ENCODE assay signal across 26 cellular contexts in the genomic region with DNA sequence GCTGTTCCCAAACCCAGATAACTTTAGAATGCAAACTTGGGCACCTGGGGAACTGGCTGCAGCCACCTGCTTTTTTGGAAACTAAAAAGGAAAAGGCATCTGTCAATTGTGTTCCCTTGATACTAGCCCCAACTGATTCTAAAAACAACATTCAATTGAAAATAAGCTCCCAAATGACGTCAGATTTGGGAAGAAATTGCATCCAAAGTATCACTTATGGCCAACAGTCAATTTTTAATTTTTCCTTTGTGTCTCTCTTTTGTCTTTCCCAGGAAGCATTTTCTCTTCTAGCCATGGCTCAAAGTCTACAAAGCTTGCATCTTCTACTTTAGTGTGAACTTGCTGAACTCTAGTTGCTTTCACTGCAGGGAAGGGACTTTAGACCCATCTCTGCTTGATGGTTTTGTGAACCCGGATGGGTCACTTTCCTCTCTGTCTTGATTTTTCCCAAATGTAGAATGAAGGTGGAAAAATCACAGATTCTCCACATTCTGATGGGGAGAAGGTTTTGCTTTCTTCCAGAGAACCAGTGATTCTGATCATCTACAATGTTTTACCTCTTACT.
"Had no signal": no experiment of that assay in that cellular context is flagged by ENCODE, and none has a peak within 500 bp of the region (broad histone marks: within the 10 kb centered on the region; RNA-seq: fewer than 3 reads in every experiment).

No MANE protein-coding gene starts in this region.

- ATAC-seq: naive thymus-derived CD8-positive, alpha-beta T cell; natural killer cell treated with Interleukin-12 subunit alpha and Interleukin-12 subunit beta and Interleukin-15 and Interleukin-18, amount 100 ng/mL, for 72 hours; stimulated activated effector memory CD8-positive, alpha-beta T cell treated with anti-CD3 and anti-CD28 coated beads, Interleukin-12 subunit alpha, Interleukin-12 subunit beta, amount 100 ng/mL, for 72 hours; stimulated activated naive B cell treated with anti-CD40 and anti-IgM and Interleukin-4, amounts not matched to agents 10 μg/mL and 1 μg/mL and 100 μg/mL, for 72 hours had no signal

- H3K9me3 ChIP-seq: neutrophil, pancreas, prostate gland, thoracic aorta, thyroid gland, tibial nerve, upper lobe of left lung had no signal

- DNase-seq: naive B cell; naive thymus-derived CD8-positive, alpha-beta T cell; nephron progenitor cell; nucleus accumbens; retina; stimulated activated CD4-positive, alpha-beta T cell treated with anti-CD3 and anti-CD28 coated beads, Interleukin-15, amount 100 ng/mL, for 24 hours; stimulated activated CD4-positive, alpha-beta T cell treated with anti-CD3 and anti-CD28 coated beads, Interleukin-2, amount 100 ng/mL, for 24 hours; stimulated activated CD4-positive, alpha-beta T cell treated with anti-CD3 and anti-CD28 coated beads, Interleukin-2, amount 100 ng/mL, for 48 hours; stimulated activated CD4-positive, alpha-beta T cell treated with anti-CD3 and anti-CD28 coated beads, Interleukin-4, amount 100 ng/mL, for 24 hours; stimulated activated naive B cell treated with anti-CD40 and anti-IgM and Interleukin-4, amounts not matched to agents 10 μg/mL and 1 μg/mL and 100 μg/mL, for 72 hours; stimulated activated naive CD4-positive, alpha-beta T cell treated with Interleukin-2 at 50 U/mL for 16 hours; stomach; thyroid gland; trophoblast cell; upper lobe of left lung had no signal

- H3K36me3 ChIP-seq: neutrophil, pancreas, prostate gland, right atrium auricular region, stomach, thoracic aorta, thyroid gland, tibial nerve, upper lobe of left lung, vagina had no signal

- FAIRE-seq: pancreas, urothelium cell line had no signal

- H3K27me3 ChIP-seq: neutrophil, pancreas, right atrium auricular region, stomach, thyroid gland, tibial nerve, upper lobe of left lung, vagina had no signal

- H3K27ac ChIP-seq: neutrophil, pancreas, prostate gland, right atrium auricular region, skin epidermis, stomach, thoracic aorta, thyroid gland, tibial nerve, upper lobe of left lung, vagina had no signal

- H3K4me3 ChIP-seq: pancreas, prostate gland, right atrium auricular region, skin epidermis, stomach, thoracic aorta, thyroid gland, tibial nerve, upper lobe of left lung, vagina had no signal

- H3K4me1 ChIP-seq: prostate gland, right atrium auricular region, stomach, thyroid gland, upper lobe of left lung had no signal
